1 cellular context compared by ENCODE assay signal in the genomic region with DNA sequence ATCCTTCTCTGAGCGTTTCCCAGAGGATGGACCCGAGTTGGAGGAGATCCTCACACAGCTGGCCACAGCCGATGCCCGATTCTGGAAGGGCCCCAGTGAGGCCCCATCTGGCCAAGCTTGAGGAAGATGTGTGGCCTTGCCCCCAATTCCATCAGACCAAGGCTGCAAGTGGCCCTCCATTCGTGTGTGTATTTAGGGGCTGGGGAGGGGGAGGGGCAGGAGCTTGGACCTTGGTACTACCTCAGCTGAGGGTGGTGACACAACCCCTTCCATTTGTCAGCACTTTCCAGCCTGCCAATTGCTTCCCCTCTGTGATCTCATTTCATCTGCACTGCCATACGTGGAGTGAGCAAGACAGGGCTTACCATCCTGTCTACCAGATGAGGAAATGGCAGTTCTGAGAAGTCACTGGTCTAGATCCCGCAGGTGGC.
TF ChIP-seq lines count a peak whose summit lies in the region.

No MANE protein-coding gene starts in this region.

TF ChIP-seq in H1, 55 proteins besides CTCF, POLR2A, EP300 and RAD21:
- TF ChIP-seq CHD1 (IDR thresholded peaks at IDR 0.05; ENCODE audit: low read depth, low read length) (no peak), PHF8 (conservative IDR thresholded peaks at IDR 0.05; ENCODE audit: low read depth, low read length) (no peak), BACH1 (IDR thresholded peaks at IDR 0.05; ENCODE audit: low read length) (no peak), TAF7 (optimal IDR thresholded peaks at IDR 0.05; ENCODE audit: borderline replicate concordance, low read depth, low read length) (no peak), RFX5 (IDR thresholded peaks at IDR 0.05; ENCODE audit: borderline replicate concordance, low read depth, low read length) (no peak)
TF ChIP-seq in H1: peak in this region for 0.
